In the genomic region with DNA sequence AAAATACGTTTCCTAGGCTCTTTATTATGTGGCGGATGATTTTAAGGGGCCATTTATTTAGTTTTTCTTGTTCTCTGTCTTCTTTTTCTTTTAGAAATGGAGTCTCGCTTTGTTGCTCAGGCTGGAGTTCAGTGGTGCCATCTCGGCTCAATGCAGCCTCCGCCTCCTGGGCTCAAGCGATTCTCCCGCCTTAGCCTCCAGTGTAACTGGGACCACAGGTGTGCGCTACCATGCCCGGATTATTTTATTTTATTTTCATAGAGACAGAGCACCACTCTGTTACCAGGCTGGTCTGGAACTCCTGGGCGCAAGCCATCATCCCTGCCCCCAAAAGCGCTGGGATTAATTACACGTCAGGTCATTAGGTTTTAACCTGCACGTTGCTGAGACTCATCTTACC, we compare ENCODE assay signal across 9 cellular contexts. TPM values are rescaled to one million over a fixed set of nuclear protein-coding genes. Genes with fewer than 3 reads are reported as not detected.
DNase-seq lines count a peak whose midpoint lies in the region; ATAC-seq and TF ChIP-seq lines count a peak whose summit lies in the region.
"Had no signal": no experiment of that assay in that cellular context is flagged by ENCODE, and none has a peak within 500 bp of the region (broad histone marks: within the 10 kb centered on the region; RNA-seq: fewer than 3 reads in every experiment).

No MANE protein-coding gene starts in this region.

- peaks cover 11% of the 10 kb centered on the region for H3K36me3 Mint-ChIP-seq in activated CD4-positive, alpha-beta T cell treated with anti-CD3 and anti-CD28 coated beads, Interleukin-2, amount 10 ng/mL, durations not matched to agents 7 days and 5 days (ENCODE audit: low read depth)

- intact Hi-C loops in thyroid gland (cut with DNase I): no loop called here

- ATAC-seq in HG02973 (IDR thresholded peaks at IDR 0.05; ENCODE audit: unreplicated experiment) (no peak), GM19467 (IDR thresholded peaks at IDR 0.05; ENCODE audit: unreplicated experiment) (no peak)

- H3K9me3 ChIP-seq in adipocyte (ENCODE audit: control insufficient read depth, low read length): no peaks in the 10 kb centered on the region
- no peaks in the 10 kb centered on the region for H3K9me3 ChIP-seq in thyroid gland

- H3K9ac ChIP-seq in adipocyte (ENCODE audit: low read length): peak overlapping the region; percentile 95

- TF ChIP-seq CTCF in thyroid gland (IDR thresholded peaks at IDR 0.05): no peak

- peaks cover 38% of the 10 kb centered on the region for H3K4me1 Mint-ChIP-seq in activated CD4-positive, alpha-beta T cell treated with anti-CD3 and anti-CD28 coated beads, Interleukin-2, amount 10 ng/mL, durations not matched to agents 7 days and 5 days

- peaks cover 9% of the 10 kb centered on the region for H3K27me3 Mint-ChIP-seq in activated CD4-positive, alpha-beta T cell treated with anti-CD3 and anti-CD28 coated beads, Interleukin-2, amount 10 ng/mL, durations not matched to agents 7 days and 5 days

- no peaks in the 10 kb centered on the region for H3K9me3 Mint-ChIP-seq in activated CD4-positive, alpha-beta T cell treated with anti-CD3 and anti-CD28 coated beads, Interleukin-2, amount 10 ng/mL, durations not matched to agents 7 days and 5 days

- CTCF ChIA-PET in activated CD4-positive, alpha-beta T cell treated with anti-CD3 and anti-CD28 coated beads, Interleukin-2, amount 10 ng/mL, durations not matched to agents 7 days and 5 days (lab: Charles Lee): interaction anchor here (0.9 to 2.6 kb wide), 3 partner anchors 8 to 52 kb away, joined by 3 to 8 read pairs (median 3); no protein-coding TSS in a partner anchor

- POLR2A ChIA-PET in activated CD4-positive, alpha-beta T cell treated with anti-CD3 and anti-CD28 coated beads, Interleukin-2, amount 10 ng/mL, durations not matched to agents 7 days and 5 days (lab: Charles Lee): no interaction called here

- H3K27ac Mint-ChIP-seq in activated CD4-positive, alpha-beta T cell treated with anti-CD3 and anti-CD28 coated beads, Interleukin-2, amount 10 ng/mL, durations not matched to agents 7 days and 5 days: peak overlapping the region; percentile 95

- H3K36me3 ChIP-seq in adipocyte (ENCODE audit: control insufficient read depth, insufficient read depth, low read length, severe bottlenecking): no peaks in the 10 kb centered on the region
- no peaks in the 10 kb centered on the region for H3K36me3 ChIP-seq in thyroid gland

- no peak for DNase-seq in activated CD4-positive, alpha-beta T cell treated with anti-CD3 and anti-CD28 coated beads, Interleukin-2, amount 10 ng/mL, durations not matched to agents 7 days and 5 days
- no peak for DNase-seq in activated CD4-positive, alpha-beta T cell treated with anti-CD3 and anti-CD28 coated beads, Interleukin-2, amount 50 U/mL, for 1 hour
- DNase-seq in adipocyte (ENCODE audit: low read depth): no peak
- peak; percentile 52 for DNase-seq in kidney glomerular epithelial cell (lab: John Stamatoyannopoulos, UW)
- no peak for DNase-seq in thyroid gland
- DNase-seq in A172 (ENCODE audit: low spot score): no peak
- DNase-seq: NCI-H2081 treated with DMSO at 0.1 percent for 48 hours had no signal

- peak overlapping the region; percentile 92 for H3K4me3 Mint-ChIP-seq in activated CD4-positive, alpha-beta T cell treated with anti-CD3 and anti-CD28 coated beads, Interleukin-2, amount 10 ng/mL, durations not matched to agents 7 days and 5 days

- H3K27me3 ChIP-seq in adipocyte (replicated peaks; ENCODE audit: control insufficient read depth, insufficient read depth, low read length): no peaks in the 10 kb centered on the region
- H3K27me3 ChIP-seq in thyroid gland: no peaks in the 10 kb centered on the region

- H3K4me1 ChIP-seq in adipocyte (ENCODE audit: control insufficient read depth, insufficient read depth, low read length) (peaks cover 12% of the 10 kb centered on the region), thyroid gland (no peaks in the 10 kb centered on the region)

- H3K4me3 ChIP-seq in adipocyte (ENCODE audit: low read length): peak overlapping the region; percentile 89
- peak overlapping the region in 1 of 3 donors; percentile 79 for H3K4me3 ChIP-seq in thyroid gland (replicated peaks in 1 of 3)

- peak overlapping the region in 2 of 3 donors; percentile 83 to 85 for H3K27ac ChIP-seq in thyroid gland

- WGBS in thyroid gland, 2 donors: 75% methylated on average over 13 of the region's 13 CpGs

- TF ChIP-seq POLR2A in thyroid gland (IDR thresholded peaks at IDR 0.05): no peak

RNA-seq across cellular contexts. Expression of gene MTHFD1L, which starts 1.6 kb away (rescaled TPM):
- 10 to 100 TPM; 34.9 to 40.6 TPM for total RNA-seq in activated CD4-positive, alpha-beta T cell treated with anti-CD3 and anti-CD28 coated beads, Interleukin-2, amount 10 ng/mL, durations not matched to agents 7 days and 5 days
- 10 to 100 TPM in 3 of 4 donors, 1 to 10 TPM in 1; 8.7 to 14.6 (median 11.0) TPM for total RNA-seq in thyroid gland
- total RNA-seq in A172 (2014; rRNA removed; shearing (Covaris generic)): 23.5 and 36.3 TPM in 2 replicates
